Comparison of ENCODE assay signal across 3 cellular contexts in genomic region chr4:32778938-32779337, GRCh38.
TF ChIP-seq lines count a peak whose summit lies in the region.

No MANE protein-coding gene starts in this region.

TF ChIP-seq in A549, 52 proteins besides CTCF, POLR2A, EP300 and RAD21:
- TF ChIP-seq FOSB (CRISPR knock-in tag; IDR thresholded peaks at IDR 0.05) = no peak
- no peak for TF ChIP-seq HES2 (IDR thresholded peaks at IDR 0.05)
- peak; percentile 68 for TF ChIP-seq USF2 (IDR thresholded peaks at IDR 0.05)

TF ChIP-seq in HCT116, 20 proteins besides CTCF, POLR2A, EP300 and RAD21:
- TF ChIP-seq MAX (IDR thresholded peaks at IDR 0.05) = no peak
- no peak for TF ChIP-seq TCF7L2 (IDR thresholded peaks at IDR 0.05; ENCODE audit: borderline replicate concordance, extremely low read depth, insufficient read depth, insufficient read length)
- TF ChIP-seq SIN3A (IDR thresholded peaks at IDR 0.05; ENCODE audit: low read depth) = no peak
- no peak for TF ChIP-seq EZH2phosphoT487 (IDR thresholded peaks at IDR 0.05; ENCODE audit: borderline replicate concordance)
- TF ChIP-seq SRF (IDR thresholded peaks at IDR 0.05; ENCODE audit: low read depth) = no peak
- TF ChIP-seq JUND (IDR thresholded peaks at IDR 0.05) = no peak
- TF ChIP-seq SP1 (IDR thresholded peaks at IDR 0.05; ENCODE audit: low read depth) = no peak
- no peak for TF ChIP-seq ATF3 (IDR thresholded peaks at IDR 0.05)
- no peak for TF ChIP-seq CEBPB (IDR thresholded peaks at IDR 0.05; ENCODE audit: low read depth)
- TF ChIP-seq ZNF274 (IDR thresholded peaks at IDR 0.05; ENCODE audit: low read depth, low read length) = no peak
- no peak for TF ChIP-seq EGR1 (IDR thresholded peaks at IDR 0.05; ENCODE audit: low read depth)
- no peak for TF ChIP-seq FOSL1 (IDR thresholded peaks at IDR 0.05; ENCODE audit: low read depth)
- no peak for TF ChIP-seq CBX3 (IDR thresholded peaks at IDR 0.05; ENCODE audit: low read depth)
- TF ChIP-seq REST (IDR thresholded peaks at IDR 0.05; ENCODE audit: low read depth) = no peak
- TF ChIP-seq ZBTB33 (IDR thresholded peaks at IDR 0.05; ENCODE audit: extremely low read depth, insufficient replicate concordance, low read length) = no peak
- no peak for TF ChIP-seq ZFX (IDR thresholded peaks at IDR 0.05)
- TF ChIP-seq EZH2 (IDR thresholded peaks at IDR 0.05) = no peak
- no peak for TF ChIP-seq YY1 (IDR thresholded peaks at IDR 0.05; ENCODE audit: extremely low read depth, insufficient replicate concordance, low read depth, low read length)
- no peak for TF ChIP-seq POLR2AphosphoS5 (IDR thresholded peaks at IDR 0.05; ENCODE audit: low read depth, low read length)
- TF ChIP-seq ELF1 (IDR thresholded peaks at IDR 0.05; ENCODE audit: borderline replicate concordance, low read depth) = no peak
TF ChIP-seq in HCT116: peak in this region for 0.

TF ChIP-seq in GM12878, 131 proteins besides CTCF, POLR2A, EP300 and RAD21:
- TF ChIP-seq RAD51 (IDR thresholded peaks at IDR 0.05) (peak; percentile 76), BCLAF1 (IDR thresholded peaks at IDR 0.05) (no peak), EED (IDR thresholded peaks at IDR 0.05; ENCODE audit: low read depth) (no peak), CREB1 (IDR thresholded peaks at IDR 0.05; ENCODE audit: low read depth) (no peak), NR2C2 (IDR thresholded peaks at IDR 0.05; ENCODE audit: borderline replicate concordance, control insufficient read depth, insufficient read length, low read depth) (no peak), ZBTB33 (IDR thresholded peaks at IDR 0.05) (no peak)
TF ChIP-seq in GM12878: peak in this region for 1.
